ENCODE assay signal across 18 cellular contexts in genomic region chr11:61082931-61083531, GRCh38.
DNase-seq lines count a peak whose midpoint lies in the region; ATAC-seq lines count a peak whose summit lies in the region.
"Had no signal": no experiment of that assay in that cellular context is flagged by ENCODE, and none has a peak within 500 bp of the region (broad histone marks: within the 10 kb centered on the region; RNA-seq: fewer than 3 reads in every experiment).

No MANE protein-coding gene starts in this region.

- H3K27ac Mint-ChIP-seq in activated T-cell treated with anti-CD3 and anti-CD28 coated beads, Interleukin-2, amount 50 U/mL, for 24 hours: peak overlapping the region; percentile 98
- H3K27ac Mint-ChIP-seq in stimulated activated naive CD8-positive, alpha-beta T cell treated with anti-CD3 and anti-CD28 coated beads, Interleukin-15, Interleukin-2, amounts not matched to agents 100 ng/mL and 50 ng/mL, for 24 hours: peak overlapping the region; percentile 84
- H3K27ac Mint-ChIP-seq: nephron had no signal

- DNase-seq in activated naive CD4-positive, alpha-beta T cell treated with Interleukin-2 at 50 U/mL for 16 hours: peak; percentile 51
- no peak for DNase-seq in activated naive CD4-positive, alpha-beta T cell (lab: John Stamatoyannopoulos, UW)
- peak; percentile 65 for DNase-seq in activated T-cell treated with anti-CD3 and anti-CD28 coated beads, Interleukin-2, amount 50 U/mL, for 24 hours
- DNase-seq in effector memory CD4-positive, alpha-beta T cell: peak in 1 of 3 donors; percentile 19
- DNase-seq in RKO (ENCODE audit: low spot score) (no peak), T1000 (lab: John Stamatoyannopoulos, UW) (no peak)
- DNase-seq: ACHN, anterior cingulate cortex, dermis blood vessel endothelial cell, left cardiac atrium, NCI-H146, PC-9, SW 1271 had no signal

- H3K27ac ChIP-seq in effector memory CD4-positive, alpha-beta T cell (ENCODE audit: insufficient read depth, low read length, poor library complexity, severe bottlenecking): peak overlapping the region; percentile 88
- H3K27ac ChIP-seq: hepatocyte, PC-9, right atrium auricular region had no signal

- peak overlapping the region; percentile 77 for H3K4me3 Mint-ChIP-seq in activated T-cell treated with anti-CD3 and anti-CD28 coated beads, Interleukin-2, amount 50 U/mL, for 24 hours
- peak overlapping the region; percentile 82 for H3K4me3 Mint-ChIP-seq in stimulated activated naive CD8-positive, alpha-beta T cell treated with anti-CD3 and anti-CD28 coated beads, Interleukin-15, Interleukin-2, amounts not matched to agents 100 ng/mL and 50 ng/mL, for 24 hours
- H3K4me3 Mint-ChIP-seq: nephron had no signal

- H3K36me3 ChIP-seq in effector memory CD4-positive, alpha-beta T cell (ENCODE audit: control insufficient read depth, insufficient read depth, low read length): no peaks in the 10 kb centered on the region
- H3K36me3 ChIP-seq: right atrium auricular region had no signal

- H3K9me3 ChIP-seq in effector memory CD4-positive, alpha-beta T cell (ENCODE audit: control insufficient read depth, low read length): no peaks in the 10 kb centered on the region
- H3K9me3 ChIP-seq: right atrium auricular region had no signal

- peaks cover 70% of the 10 kb centered on the region for H3K36me3 Mint-ChIP-seq in activated T-cell treated with anti-CD3 and anti-CD28 coated beads, Interleukin-2, amount 50 U/mL, for 24 hours (ENCODE audit: low read depth)
- peaks cover 26% of the 10 kb centered on the region for H3K36me3 Mint-ChIP-seq in stimulated activated naive CD8-positive, alpha-beta T cell treated with anti-CD3 and anti-CD28 coated beads, Interleukin-15, Interleukin-2, amounts not matched to agents 100 ng/mL and 50 ng/mL, for 24 hours (ENCODE audit: low read depth)

- no peaks in the 10 kb centered on the region for H3K27me3 Mint-ChIP-seq in activated T-cell treated with anti-CD3 and anti-CD28 coated beads, Interleukin-2, amount 50 U/mL, for 24 hours
- no peaks in the 10 kb centered on the region for H3K27me3 Mint-ChIP-seq in stimulated activated naive CD8-positive, alpha-beta T cell treated with anti-CD3 and anti-CD28 coated beads, Interleukin-15, Interleukin-2, amounts not matched to agents 100 ng/mL and 50 ng/mL, for 24 hours

- no peaks in the 10 kb centered on the region for H3K27me3 ChIP-seq in effector memory CD4-positive, alpha-beta T cell (replicated peaks; ENCODE audit: control insufficient read depth, insufficient read depth, low read length, poor library complexity, severe bottlenecking)
- H3K27me3 ChIP-seq: hepatocyte, right atrium auricular region had no signal

- peaks cover 40% of the 10 kb centered on the region for H3K4me1 ChIP-seq in effector memory CD4-positive, alpha-beta T cell (ENCODE audit: control insufficient read depth, insufficient read depth, low read length, poor library complexity, severe bottlenecking)
- H3K4me1 ChIP-seq: right atrium auricular region had no signal

- H3K4me3 ChIP-seq in effector memory CD4-positive, alpha-beta T cell (ENCODE audit: insufficient read depth, low read depth, low read length, poor library complexity, severe bottlenecking): peak overlapping the region; percentile 20
- H3K4me3 ChIP-seq: hepatocyte, PC-9, right atrium auricular region had no signal

- H3K4me1 Mint-ChIP-seq in activated T-cell treated with anti-CD3 and anti-CD28 coated beads, Interleukin-2, amount 50 U/mL, for 24 hours (ENCODE audit: low read depth): peaks cover 73% of the 10 kb centered on the region
- peaks cover 73% of the 10 kb centered on the region for H3K4me1 Mint-ChIP-seq in stimulated activated naive CD8-positive, alpha-beta T cell treated with anti-CD3 and anti-CD28 coated beads, Interleukin-15, Interleukin-2, amounts not matched to agents 100 ng/mL and 50 ng/mL, for 24 hours (ENCODE audit: low read depth)
- H3K4me1 Mint-ChIP-seq: nephron had no signal

- ATAC-seq in HG03439 (IDR thresholded peaks at IDR 0.05; ENCODE audit: unreplicated experiment): no peak

- peaks cover 4% of the 10 kb centered on the region for H3K9me3 Mint-ChIP-seq in activated T-cell treated with anti-CD3 and anti-CD28 coated beads, Interleukin-2, amount 50 U/mL, for 24 hours
- no peaks in the 10 kb centered on the region for H3K9me3 Mint-ChIP-seq in stimulated activated naive CD8-positive, alpha-beta T cell treated with anti-CD3 and anti-CD28 coated beads, Interleukin-15, Interleukin-2, amounts not matched to agents 100 ng/mL and 50 ng/mL, for 24 hours

Comparison
In these comparisons a context has a peak if more than half of its experiments do, and no peak if none do; other contexts are left out.
1. DNase-seq: peak in activated naive CD4-positive, alpha-beta T cell treated with Interleukin-2 at 50 U/mL for 16 hours (single experiment) and activated T-cell treated with anti-CD3 and anti-CD28 coated beads, Interleukin-2, amount 50 U/mL, for 24 hours (single experiment); none in activated naive CD4-positive, alpha-beta T cell (0 of 4), RKO (single experiment) and T1000 (single experiment).